In the genomic region with DNA sequence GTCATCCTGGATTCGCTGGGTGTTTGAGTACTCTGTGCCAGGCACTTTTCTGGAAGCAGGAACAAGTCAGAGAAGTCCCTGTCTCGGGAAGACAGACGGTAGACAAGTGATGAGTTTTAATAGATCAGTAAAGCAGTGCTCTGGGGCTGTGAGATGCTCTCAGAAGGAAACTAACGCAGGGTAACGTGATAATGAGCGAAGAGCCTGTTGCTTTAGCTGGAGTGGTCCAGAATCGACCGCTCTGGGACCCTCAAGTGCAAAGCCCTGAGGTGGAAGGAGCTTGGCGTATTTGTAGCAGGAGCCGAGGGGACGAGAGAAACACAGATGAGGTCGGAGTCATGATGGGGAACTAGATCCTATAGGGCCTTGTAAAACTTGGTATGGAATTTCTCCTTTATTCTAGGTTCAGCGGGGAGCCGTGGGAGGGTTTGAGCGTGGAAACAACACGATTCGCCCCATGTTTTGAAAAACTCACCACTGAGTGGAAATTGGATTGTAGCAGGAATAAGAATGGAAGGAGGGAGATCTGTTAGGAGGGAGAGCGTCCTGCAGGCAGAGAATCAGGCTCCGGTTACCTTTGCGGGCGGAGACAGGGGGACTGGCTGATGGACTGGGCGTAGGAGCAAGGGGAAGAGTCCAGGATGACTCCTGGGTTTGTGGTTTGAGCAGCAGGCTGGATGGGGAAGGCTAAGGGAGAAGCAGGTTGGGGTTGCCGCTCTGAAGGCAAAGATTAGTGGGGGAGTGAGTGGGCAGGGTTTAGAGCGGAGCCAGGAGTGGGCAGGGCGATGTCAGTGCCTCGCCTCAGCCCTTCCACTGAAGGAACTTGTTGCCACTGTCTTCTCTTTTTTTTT, we compare ENCODE assay signal across 8 cellular contexts. TPM values are rescaled to one million over a fixed set of nuclear protein-coding genes. Genes with fewer than 3 reads are reported as not detected.
DNase-seq lines count a peak whose midpoint lies in the region; ATAC-seq and TF ChIP-seq lines count a peak whose summit lies in the region.

No MANE protein-coding gene starts in this region.

- peak overlapping the region; percentile 40 for H3K27ac ChIP-seq in CD8-positive, alpha-beta T cell (ENCODE audit: low read depth, low read length)
- H3K27ac ChIP-seq in stomach smooth muscle (ENCODE audit: low read length), result peak overlapping the region; percentile 73

- peaks cover 16% of the 10 kb centered on the region for H3K36me3 ChIP-seq in CD8-positive, alpha-beta T cell (ENCODE audit: insufficient read depth, low read length)
- peaks cover 9 to 20% of the 10 kb centered on the region in 2 donors for H3K36me3 ChIP-seq in stomach smooth muscle (ENCODE audit: control insufficient read depth in 2 of 2, insufficient read depth in 2 of 2, low read length in 2 of 2)

- H3K4me1 ChIP-seq in CD8-positive, alpha-beta T cell (ENCODE audit: insufficient read depth, low read length), result peaks cover 14% of the 10 kb centered on the region
- peaks cover 19% of the 10 kb centered on the region for H3K4me1 ChIP-seq in stomach smooth muscle (ENCODE audit: control insufficient read depth, insufficient read depth, low read length)

- H3K27ac Mint-ChIP-seq in CD8-positive, alpha-beta T cell, result peak overlapping the region; percentile 91
- H3K27ac Mint-ChIP-seq in activated T-helper 2 cell treated with anti-CD3 and anti-CD28 coated beads, Interferon-gamma antibody, Interleukin-2, Interleukin-4, amounts not matched to agents 10 μg/mL and 5 μg/mL and 100 μg/mL, durations not matched to agents 14 hours and 24 hours and 36 hours, result peak overlapping the region; percentile 96

- no peak for ATAC-seq in CD8-positive, alpha-beta T cell
- ATAC-seq in GM21786 (IDR thresholded peaks at IDR 0.05; ENCODE audit: unreplicated experiment) (no peak), GM19467 (IDR thresholded peaks at IDR 0.05; ENCODE audit: unreplicated experiment) (no peak)

- peaks cover 29% of the 10 kb centered on the region for H3K4me1 Mint-ChIP-seq in CD8-positive, alpha-beta T cell (ENCODE audit: low read depth)
- peaks cover 27% of the 10 kb centered on the region for H3K4me1 Mint-ChIP-seq in activated T-helper 2 cell treated with anti-CD3 and anti-CD28 coated beads, Interferon-gamma antibody, Interleukin-2, Interleukin-4, amounts not matched to agents 10 μg/mL and 5 μg/mL and 100 μg/mL, durations not matched to agents 14 hours and 24 hours and 36 hours (ENCODE audit: low read depth)

- H3K9me3 ChIP-seq in CD8-positive, alpha-beta T cell (ENCODE audit: low read length), result no peaks in the 10 kb centered on the region
- no peaks in the 10 kb centered on the region for H3K9me3 ChIP-seq in stomach smooth muscle (ENCODE audit: control insufficient read depth in 2 of 2, low read length in 2 of 2)

- CTCF ChIA-PET in CD8-positive, alpha-beta T cell (lab: Charles Lee), result interaction anchor here (0.6 to 1.1 kb wide), 3 partner anchors 14 to 33 kb away, joined by 3 to 5 read pairs (median 4); no protein-coding TSS in a partner anchor

- H3K27me3 Mint-ChIP-seq in CD8-positive, alpha-beta T cell (ENCODE audit: low read depth), result no peaks in the 10 kb centered on the region
- no peaks in the 10 kb centered on the region for H3K27me3 Mint-ChIP-seq in activated T-helper 2 cell treated with anti-CD3 and anti-CD28 coated beads, Interferon-gamma antibody, Interleukin-2, Interleukin-4, amounts not matched to agents 10 μg/mL and 5 μg/mL and 100 μg/mL, durations not matched to agents 14 hours and 24 hours and 36 hours (ENCODE audit: low read depth)

- H3K27me3 ChIP-seq in CD8-positive, alpha-beta T cell (ENCODE audit: insufficient read depth, low read length), result no peaks in the 10 kb centered on the region
- no peaks in the 10 kb centered on the region for H3K27me3 ChIP-seq in stomach smooth muscle (ENCODE audit: control insufficient read depth in 1 of 2, insufficient read depth in 2 of 2, low read length in 2 of 2)

- H3K9me3 Mint-ChIP-seq in CD8-positive, alpha-beta T cell, result no peaks in the 10 kb centered on the region
- no peaks in the 10 kb centered on the region for H3K9me3 Mint-ChIP-seq in activated T-helper 2 cell treated with anti-CD3 and anti-CD28 coated beads, Interferon-gamma antibody, Interleukin-2, Interleukin-4, amounts not matched to agents 10 μg/mL and 5 μg/mL and 100 μg/mL, durations not matched to agents 14 hours and 24 hours and 36 hours

- intact Hi-C loops in CD8-positive, alpha-beta T cell (cut with DNase I, micrococcal nuclease), result loop anchor here (1.0 to 10.0 kb wide), 9 partner anchors 9 to 420 kb away; partner anchors contain the start of genes NR1H2 (in 2 of the 2), CLEC11A (in 1 of the 2), EMC10 (in 1 of the 2) and GARIN5A (in 1 of the 2)
- intact Hi-C loops in activated T-helper 2 cell treated with anti-CD3 and anti-CD28 coated beads, Interferon-gamma antibody, Interleukin-2, Interleukin-4, amounts not matched to agents 10 μg/mL and 5 μg/mL and 100 μg/mL, durations not matched to agents 14 hours and 24 hours and 36 hours (cut with micrococcal nuclease), result loop anchor here (1.0 to 2.0 kb wide), 3 partner anchors 9 to 126 kb away; partner anchors contain the start of genes JOSD2 and NR1H2

- peak overlapping the region; percentile 97 for H3K4me3 Mint-ChIP-seq in CD8-positive, alpha-beta T cell
- peak overlapping the region; percentile 99 for H3K4me3 Mint-ChIP-seq in activated T-helper 2 cell treated with anti-CD3 and anti-CD28 coated beads, Interferon-gamma antibody, Interleukin-2, Interleukin-4, amounts not matched to agents 10 μg/mL and 5 μg/mL and 100 μg/mL, durations not matched to agents 14 hours and 24 hours and 36 hours (ENCODE audit: low read depth)

- no peak for DNase-seq in CD8-positive, alpha-beta T cell
- DNase-seq in HS-27A (ENCODE audit: low read depth), result peak; percentile 11
- no peak for DNase-seq in activated T-helper 2 cell treated with anti-CD3 and anti-CD28 coated beads, Interferon-gamma antibody, Interleukin-2, Interleukin-4, amounts not matched to agents 10 μg/mL and 5 μg/mL and 100 μg/mL, durations not matched to agents 14 hours and 24 hours and 36 hours (ENCODE audit: low spot score)
- DNase-seq in iris pigment epithelial cell (ENCODE audit: low read depth), result peak; percentile 46
- DNase-seq in cerebellar cortex (ENCODE audit: low spot score), result no peak

- peak overlapping the region; percentile 79 for H3K4me3 ChIP-seq in CD8-positive, alpha-beta T cell (ENCODE audit: low read depth, low read length)
- peak overlapping the region; percentile 74 to 82 for H3K4me3 ChIP-seq in stomach smooth muscle (ENCODE audit: low read length in 2 of 2)

- H3K9ac ChIP-seq in stomach smooth muscle (ENCODE audit: low read length in 2 of 2), result peak overlapping the region; percentile 74 to 87

- TF ChIP-seq CTCF in CD8-positive, alpha-beta T cell (IDR thresholded peaks at IDR 0.05), result no peak

- POLR2A ChIA-PET in CD8-positive, alpha-beta T cell (lab: Charles Lee), result interaction anchor here (0.7 to 1.6 kb wide), 7 partner anchors 10 to 729 kb away, joined by 3 to 10 read pairs (median 4); partner anchors contain the start of genes JOSD2 and NR1H2

- H3K36me3 Mint-ChIP-seq in CD8-positive, alpha-beta T cell, result peaks cover 28% of the 10 kb centered on the region
- peaks cover 45% of the 10 kb centered on the region for H3K36me3 Mint-ChIP-seq in activated T-helper 2 cell treated with anti-CD3 and anti-CD28 coated beads, Interferon-gamma antibody, Interleukin-2, Interleukin-4, amounts not matched to agents 10 μg/mL and 5 μg/mL and 100 μg/mL, durations not matched to agents 14 hours and 24 hours and 36 hours (ENCODE audit: low read depth)

RNA-seq across cellular contexts. Expression of gene POLD1, which starts 0.8 kb away (rescaled TPM):
- 10 to 100 TPM; 19.4 to 21.8 TPM for total RNA-seq in CD8-positive, alpha-beta T cell
- total RNA-seq in activated T-helper 2 cell treated with anti-CD3 and anti-CD28 coated beads, Interferon-gamma antibody, Interleukin-2, Interleukin-4, amounts not matched to agents 10 μg/mL and 5 μg/mL and 100 μg/mL, durations not matched to agents 14 hours and 24 hours and 36 hours, result 153 and 162 TPM in 2 replicates

RNA-seq across cellular contexts. Expression of gene NR1H2, which starts 8.7 kb away (rescaled TPM):
- 100 to 1,000 TPM; 320 to 327 TPM for total RNA-seq in CD8-positive, alpha-beta T cell
- total RNA-seq in activated T-helper 2 cell treated with anti-CD3 and anti-CD28 coated beads, Interferon-gamma antibody, Interleukin-2, Interleukin-4, amounts not matched to agents 10 μg/mL and 5 μg/mL and 100 μg/mL, durations not matched to agents 14 hours and 24 hours and 36 hours, result 76.1 and 79.9 TPM in 2 replicates

RNA-seq across cellular contexts. Expression of gene NAPSA, which starts 19.5 kb away (rescaled TPM):
- total RNA-seq in CD8-positive, alpha-beta T cell, result under 1 TPM in 1 of 2 experiments, not detected in 1; 1.00 TPM
- 5.1 and 5.5 TPM in 2 replicates for total RNA-seq in activated T-helper 2 cell treated with anti-CD3 and anti-CD28 coated beads, Interferon-gamma antibody, Interleukin-2, Interleukin-4, amounts not matched to agents 10 μg/mL and 5 μg/mL and 100 μg/mL, durations not matched to agents 14 hours and 24 hours and 36 hours

RNA-seq across cellular contexts. Expression of gene SPIB, which starts 33.8 kb away (rescaled TPM):
- total RNA-seq in CD8-positive, alpha-beta T cell, result 1 to 10 TPM in 1 of 2 experiments, under 1 TPM in 1; 0.81 to 1.2 TPM
- total RNA-seq in activated T-helper 2 cell treated with anti-CD3 and anti-CD28 coated beads, Interferon-gamma antibody, Interleukin-2, Interleukin-4, amounts not matched to agents 10 μg/mL and 5 μg/mL and 100 μg/mL, durations not matched to agents 14 hours and 24 hours and 36 hours, result 0.66 and 0.80 TPM in 2 replicates

RNA-seq across cellular contexts. Expression of gene MYBPC2, which starts 47.8 kb away (rescaled TPM):
- under 1 TPM; 0.08 to 0.39 TPM for total RNA-seq in CD8-positive, alpha-beta T cell
- total RNA-seq in activated T-helper 2 cell treated with anti-CD3 and anti-CD28 coated beads, Interferon-gamma antibody, Interleukin-2, Interleukin-4, amounts not matched to agents 10 μg/mL and 5 μg/mL and 100 μg/mL, durations not matched to agents 14 hours and 24 hours and 36 hours, result 0.21 and 0.25 TPM in 2 replicates

Comparison
In these comparisons a context has a peak if more than half of its experiments do, and no peak if none do; other contexts are left out.
1. DNase-seq: peak in HS-27A (single experiment) and iris pigment epithelial cell (single experiment); none in CD8-positive, alpha-beta T cell (0 of 7), activated T-helper 2 cell treated with anti-CD3 and anti-CD28 coated beads, Interferon-gamma antibody, Interleukin-2, Interleukin-4, amounts not matched to agents 10 μg/mL and 5 μg/mL and 100 μg/mL, durations not matched to agents 14 hours and 24 hours and 36 hours (single experiment) and cerebellar cortex (single experiment).